1 cellular context compared by ENCODE assay signal in the genomic region with DNA sequence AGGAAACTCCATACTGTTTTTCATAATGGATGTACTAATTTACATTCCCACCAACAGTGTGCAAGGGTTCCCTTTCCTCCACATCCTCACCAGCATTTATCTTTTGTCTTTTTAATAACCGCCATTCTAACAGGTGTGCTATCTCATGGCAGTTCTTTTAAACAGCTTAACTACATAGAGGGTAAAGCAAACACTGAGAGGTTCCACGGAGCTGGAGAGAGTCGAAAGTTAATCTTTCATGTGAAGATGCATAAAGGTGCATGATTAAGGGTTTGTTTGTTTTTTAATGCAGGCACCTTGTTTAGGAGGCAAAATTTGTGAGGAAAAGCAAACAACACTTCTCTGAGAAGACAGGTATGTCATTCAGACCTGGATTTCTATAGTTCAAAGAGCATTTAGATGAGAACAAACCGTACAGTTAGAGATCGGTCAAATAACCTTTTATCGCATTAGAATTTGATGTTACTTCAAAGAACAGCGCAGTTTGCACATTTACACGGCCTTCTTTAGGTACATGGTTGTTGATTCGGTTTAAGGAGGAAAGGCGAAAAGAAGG.
TF ChIP-seq lines count a peak whose summit lies in the region.

No MANE protein-coding gene starts in this region.

TF ChIP-seq in HepG2, 621 proteins besides CTCF, POLR2A, EP300 and RAD21 (continued from another document and continues in another):
- TF ChIP-seq, protein P1, sequence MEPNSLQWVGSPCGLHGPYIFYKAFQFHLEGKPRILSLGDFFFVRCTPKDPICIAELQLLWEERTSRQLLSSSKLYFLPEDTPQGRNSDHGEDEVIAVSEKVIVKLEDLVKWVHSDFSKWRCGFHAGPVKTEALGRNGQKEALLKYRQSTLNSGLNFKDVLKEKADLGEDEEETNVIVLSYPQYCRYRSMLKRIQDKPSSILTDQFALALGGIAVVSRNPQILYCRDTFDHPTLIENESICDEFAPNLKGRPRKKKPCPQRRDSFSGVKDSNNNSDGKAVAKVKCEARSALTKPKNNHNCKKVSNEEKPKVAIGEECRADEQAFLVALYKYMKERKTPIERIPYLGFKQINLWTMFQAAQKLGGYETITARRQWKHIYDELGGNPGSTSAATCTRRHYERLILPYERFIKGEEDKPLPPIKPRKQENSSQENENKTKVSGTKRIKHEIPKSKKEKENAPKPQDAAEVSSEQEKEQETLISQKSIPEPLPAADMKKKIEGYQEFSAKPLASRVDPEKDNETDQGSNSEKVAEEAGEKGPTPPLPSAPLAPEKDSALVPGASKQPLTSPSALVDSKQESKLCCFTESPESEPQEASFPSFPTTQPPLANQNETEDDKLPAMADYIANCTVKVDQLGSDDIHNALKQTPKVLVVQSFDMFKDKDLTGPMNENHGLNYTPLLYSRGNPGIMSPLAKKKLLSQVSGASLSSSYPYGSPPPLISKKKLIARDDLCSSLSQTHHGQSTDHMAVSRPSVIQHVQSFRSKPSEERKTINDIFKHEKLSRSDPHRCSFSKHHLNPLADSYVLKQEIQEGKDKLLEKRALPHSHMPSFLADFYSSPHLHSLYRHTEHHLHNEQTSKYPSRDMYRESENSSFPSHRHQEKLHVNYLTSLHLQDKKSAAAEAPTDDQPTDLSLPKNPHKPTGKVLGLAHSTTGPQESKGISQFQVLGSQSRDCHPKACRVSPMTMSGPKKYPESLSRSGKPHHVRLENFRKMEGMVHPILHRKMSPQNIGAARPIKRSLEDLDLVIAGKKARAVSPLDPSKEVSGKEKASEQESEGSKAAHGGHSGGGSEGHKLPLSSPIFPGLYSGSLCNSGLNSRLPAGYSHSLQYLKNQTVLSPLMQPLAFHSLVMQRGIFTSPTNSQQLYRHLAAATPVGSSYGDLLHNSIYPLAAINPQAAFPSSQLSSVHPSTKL (CRISPR knock-in tag; IDR thresholded peaks at IDR 0.05), result peak; percentile 47; the same call in 1 of the 2 replicates
- no peak for TF ChIP-seq ONECUT2 (CRISPR knock-in tag; IDR thresholded peaks at IDR 0.05)
- TF ChIP-seq TARDBP (CRISPR knock-in tag; IDR thresholded peaks at IDR 0.05), result 0 out of 2 replicates have a peak, but pooled peaks have one; percentile 23
- no peak for TF ChIP-seq SOX6 (IDR thresholded peaks at IDR 0.05)
- TF ChIP-seq SOX6 (CRISPR knock-in tag; IDR thresholded peaks at IDR 0.05), result peak; percentile 55; the same call in 1 of the 2 replicates
- TF ChIP-seq ZNF253 (CRISPR knock-in tag; IDR thresholded peaks at IDR 0.05; ENCODE audit: borderline replicate concordance), result no peak
- no peak for TF ChIP-seq ZBTB43 (CRISPR knock-in tag; conservative IDR thresholded peaks at IDR 0.05)
- no peak for TF ChIP-seq CREB1 (IDR thresholded peaks at IDR 0.05)
- peak; percentile 44 for TF ChIP-seq CREB1 (CRISPR knock-in tag; IDR thresholded peaks at IDR 0.05)
- TF ChIP-seq ZNF580 (CRISPR knock-in tag; IDR thresholded peaks at IDR 0.05; ENCODE audit: borderline replicate concordance, low read depth), result no peak
- TF ChIP-seq, protein P2, sequence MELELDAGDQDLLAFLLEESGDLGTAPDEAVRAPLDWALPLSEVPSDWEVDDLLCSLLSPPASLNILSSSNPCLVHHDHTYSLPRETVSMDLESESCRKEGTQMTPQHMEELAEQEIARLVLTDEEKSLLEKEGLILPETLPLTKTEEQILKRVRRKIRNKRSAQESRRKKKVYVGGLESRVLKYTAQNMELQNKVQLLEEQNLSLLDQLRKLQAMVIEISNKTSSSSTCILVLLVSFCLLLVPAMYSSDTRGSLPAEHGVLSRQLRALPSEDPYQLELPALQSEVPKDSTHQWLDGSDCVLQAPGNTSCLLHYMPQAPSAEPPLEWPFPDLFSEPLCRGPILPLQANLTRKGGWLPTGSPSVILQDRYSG (CRISPR knock-in tag; IDR thresholded peaks at IDR 0.05), result no peak
- TF ChIP-seq GABPA (IDR thresholded peaks at IDR 0.05; ENCODE audit: low read depth, low read length), result no peak
- no peak for TF ChIP-seq GABPA (CRISPR knock-in tag; IDR thresholded peaks at IDR 0.05; ENCODE audit: low read depth)
- TF ChIP-seq RERE (CRISPR knock-in tag; IDR thresholded peaks at IDR 0.05; ENCODE audit: low read depth), result no peak
- no peak for TF ChIP-seq MEF2D (CRISPR knock-in tag; IDR thresholded peaks at IDR 0.05)
- no peak for TF ChIP-seq MTA3 (CRISPR knock-in tag; IDR thresholded peaks at IDR 0.05)
- TF ChIP-seq SOX13 (IDR thresholded peaks at IDR 0.05), result no peak
- TF ChIP-seq SOX13 (CRISPR knock-in tag; conservative IDR thresholded peaks at IDR 0.05 in 1 of 2, IDR thresholded peaks at IDR 0.05 in 1 of 2), result peak in 1 of 2 experiments; percentile 60; a peak in 2 of 4 replicates
- no peak for TF ChIP-seq FOXP1 (IDR thresholded peaks at IDR 0.05)
- peak; percentile 66; the same call in 1 of the 2 replicates for TF ChIP-seq FOXP1 (CRISPR knock-in tag; IDR thresholded peaks at IDR 0.05)
- TF ChIP-seq ARNTL (CRISPR knock-in tag; IDR thresholded peaks at IDR 0.05), result no peak
- TF ChIP-seq HMG20B (CRISPR knock-in tag; conservative IDR thresholded peaks at IDR 0.05), result no peak
- no peak for TF ChIP-seq ZNF446 (CRISPR knock-in tag; IDR thresholded peaks at IDR 0.05)
- no peak for TF ChIP-seq DR1 (CRISPR knock-in tag; IDR thresholded peaks at IDR 0.05)
- TF ChIP-seq SIN3B (IDR thresholded peaks at IDR 0.05; ENCODE audit: low read length), result no peak
- peak; percentile 48; the same call in 1 of the 2 replicates for TF ChIP-seq NCOR1 (IDR thresholded peaks at IDR 0.05; ENCODE audit: borderline replicate concordance, low read length)
- TF ChIP-seq, protein P3, sequence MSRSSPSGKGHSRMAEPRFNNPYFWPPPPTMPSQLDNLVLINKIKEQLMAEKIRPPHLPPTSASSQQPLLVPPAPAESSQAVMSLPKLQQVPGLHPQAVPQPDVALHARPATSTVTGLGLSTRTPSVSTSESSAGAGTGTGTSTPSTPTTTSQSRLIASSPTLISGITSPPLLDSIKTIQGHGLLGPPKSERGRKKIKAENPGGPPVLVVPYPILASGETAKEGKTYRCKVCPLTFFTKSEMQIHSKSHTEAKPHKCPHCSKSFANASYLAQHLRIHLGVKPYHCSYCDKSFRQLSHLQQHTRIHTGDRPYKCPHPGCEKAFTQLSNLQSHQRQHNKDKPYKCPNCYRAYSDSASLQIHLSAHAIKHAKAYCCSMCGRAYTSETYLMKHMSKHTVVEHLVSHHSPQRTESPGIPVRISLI (CRISPR knock-in tag; IDR thresholded peaks at IDR 0.05; ENCODE audit: borderline replicate concordance), result no peak
- TF ChIP-seq ZNF746 (CRISPR knock-in tag; IDR thresholded peaks at IDR 0.05), result no peak
- TF ChIP-seq E2F5 (CRISPR knock-in tag; conservative IDR thresholded peaks at IDR 0.05), result no peak
- TF ChIP-seq TCF12 (IDR thresholded peaks at IDR 0.05), result no peak
- no peak for TF ChIP-seq TCF12 (CRISPR knock-in tag; IDR thresholded peaks at IDR 0.05)
- no peak for TF ChIP-seq CENPX (CRISPR knock-in tag; IDR thresholded peaks at IDR 0.05)
- TF ChIP-seq NFYB (CRISPR knock-in tag; IDR thresholded peaks at IDR 0.05), result no peak
- no peak for TF ChIP-seq HNRNPL (IDR thresholded peaks at IDR 0.05; ENCODE audit: low read depth, low read length)
- TF ChIP-seq NFE2L1 (CRISPR knock-in tag; IDR thresholded peaks at IDR 0.05; ENCODE audit: borderline replicate concordance), result no peak
- no peak for TF ChIP-seq NR2F6 (IDR thresholded peaks at IDR 0.05)
- TF ChIP-seq NR2F6 (CRISPR knock-in tag; IDR thresholded peaks at IDR 0.05), result 0 out of 2 replicates have a peak, but pooled peaks have one; percentile 5
- no peak for TF ChIP-seq ARID4A (CRISPR knock-in tag; IDR thresholded peaks at IDR 0.05; ENCODE audit: borderline replicate concordance)
- no peak for TF ChIP-seq ZSCAN22 (CRISPR knock-in tag; IDR thresholded peaks at IDR 0.05)
- TF ChIP-seq E2F1 (CRISPR knock-in tag; IDR thresholded peaks at IDR 0.05), result no peak
- TF ChIP-seq NFKB2 (CRISPR knock-in tag; IDR thresholded peaks at IDR 0.05; ENCODE audit: borderline replicate concordance), result no peak
- TF ChIP-seq ZNF550 (CRISPR knock-in tag; IDR thresholded peaks at IDR 0.05; ENCODE audit: borderline replicate concordance), result no peak
- TF ChIP-seq MED8 (CRISPR knock-in tag; IDR thresholded peaks at IDR 0.05; ENCODE audit: insufficient replicate concordance), result no peak
- TF ChIP-seq ZNF7 (CRISPR knock-in tag; IDR thresholded peaks at IDR 0.05), result no peak
